Comparison of ENCODE assay signal across 9 cellular contexts in the genomic region with DNA sequence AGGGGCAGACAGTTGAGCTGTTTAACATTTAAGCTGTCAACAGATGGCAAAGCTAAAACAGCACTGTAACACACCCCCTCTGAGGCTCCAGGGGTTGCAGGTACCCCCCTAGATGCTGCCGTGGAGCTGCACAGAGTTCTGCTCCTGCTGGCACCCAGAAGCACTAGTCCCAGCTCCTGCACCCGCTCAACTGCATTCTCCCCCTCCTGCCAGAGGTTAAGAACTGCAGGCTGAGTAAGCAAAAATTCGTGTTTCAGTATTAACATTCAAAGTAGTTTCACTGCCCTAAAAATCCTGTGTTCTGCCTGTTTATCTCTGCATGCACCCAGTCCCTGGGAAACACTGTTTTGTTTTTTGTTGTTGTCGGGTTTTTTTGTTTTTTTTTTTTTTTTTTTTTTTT.
DNase-seq lines count a peak whose midpoint lies in the region; ATAC-seq, FAIRE-seq and TF ChIP-seq lines count a peak whose summit lies in the region.
"Had no signal": no experiment of that assay in that cellular context is flagged by ENCODE, and none has a peak within 500 bp of the region (broad histone marks: within the 10 kb centered on the region; RNA-seq: fewer than 3 reads in every experiment).

No MANE protein-coding gene starts in this region.

- no peaks in the 10 kb centered on the region for H3K27me3 Mint-ChIP-seq in activated T-cell treated with anti-CD3 and anti-CD28 coated beads, Interleukin-2, amount 50 U/mL, for 4 hours (ENCODE audit: low read depth)
- H3K27me3 Mint-ChIP-seq: B cell had no signal

- intact Hi-C loops in pancreas (cut with DNase I), result no loop called here

- peak; percentile 14 to 36 (median 26) for TF ChIP-seq CTCF in pancreas (IDR thresholded peaks at IDR 0.05)

- no peak overlapping the region for H3K27ac ChIP-seq in pancreas

- peaks cover 15% of the 10 kb centered on the region for H3K9me3 Mint-ChIP-seq in activated T-cell treated with anti-CD3 and anti-CD28 coated beads, Interleukin-2, amount 50 U/mL, for 4 hours

- H3K4me1 Mint-ChIP-seq in activated T-cell treated with anti-CD3 and anti-CD28 coated beads, Interleukin-2, amount 50 U/mL, for 4 hours (ENCODE audit: low read depth), result no peaks in the 10 kb centered on the region
- H3K4me1 Mint-ChIP-seq: B cell had no signal

- H3K9me3 ChIP-seq in adipocyte (ENCODE audit: control insufficient read depth, low read length) (no peaks in the 10 kb centered on the region), pancreas (no peaks in the 10 kb centered on the region)

- DNase-seq in NCI-H2081 (lab: John Stamatoyannopoulos, UW), result peak; percentile 7 to 13
- DNase-seq in NCI-H2081 treated with DMSO at 0.1 percent for 48 hours (lab: John Stamatoyannopoulos, UW), result no peak
- DNase-seq in HuH-7 (ENCODE audit: low spot score), result peak; percentile 49
- peak; percentile 21 for DNase-seq in adipocyte (ENCODE audit: low read depth)
- peak; percentile 7 to 57 (median 39) for DNase-seq in pancreas
- no peak for DNase-seq in activated T-cell treated with anti-CD3 and anti-CD28 coated beads, Interleukin-2, amount 50 U/mL, for 4 hours
- no peak for DNase-seq in activated CD4-positive, alpha-beta T cell treated with anti-CD3 and anti-CD28 coated beads, Interleukin-2, amount 50 U/mL, for 1 hour

- 3 to 6% methylated on average over 4 of the region's 4 CpGs for WGBS in pancreas, 2 donors

- ATAC-seq in GM21737 (IDR thresholded peaks at IDR 0.05; ENCODE audit: unreplicated experiment), result peak; percentile 87
- peak; percentile 63 to 94 (median 86) for ATAC-seq in pancreas
- ATAC-seq in activated T-cell treated with anti-CD3 and anti-CD28 coated beads, Interleukin-2, amount 50 U/mL, for 4 hours, result no peak

- no peak overlapping the region for H3K9ac ChIP-seq in adipocyte (ENCODE audit: low read length)

- no peaks in the 10 kb centered on the region for H3K4me1 ChIP-seq in adipocyte (ENCODE audit: control insufficient read depth, insufficient read depth, low read length)
- no peaks in the 10 kb centered on the region for H3K4me1 ChIP-seq in pancreas

- no peaks in the 10 kb centered on the region for H3K27me3 ChIP-seq in adipocyte (replicated peaks; ENCODE audit: control insufficient read depth, insufficient read depth, low read length)
- no peaks in the 10 kb centered on the region for H3K27me3 ChIP-seq in pancreas

- no peak overlapping the region for H3K4me3 ChIP-seq in adipocyte (ENCODE audit: low read length)
- no peak overlapping the region for H3K4me3 ChIP-seq in pancreas

- H3K36me3 ChIP-seq in adipocyte (ENCODE audit: control insufficient read depth, insufficient read depth, low read length, severe bottlenecking), result no peaks in the 10 kb centered on the region
- no peaks in the 10 kb centered on the region for H3K36me3 ChIP-seq in pancreas

- no peaks in the 10 kb centered on the region for H3K36me3 Mint-ChIP-seq in activated T-cell treated with anti-CD3 and anti-CD28 coated beads, Interleukin-2, amount 50 U/mL, for 4 hours (ENCODE audit: insufficient read depth)

- H3K4me3 Mint-ChIP-seq in activated T-cell treated with anti-CD3 and anti-CD28 coated beads, Interleukin-2, amount 50 U/mL, for 4 hours, result no peak overlapping the region
- H3K4me3 Mint-ChIP-seq: B cell had no signal

- FAIRE-seq in pancreas (lab: Jason Lieb, UNC), result no peak

Comparison
In these comparisons a context has a peak if more than half of its experiments do, and no peak if none do; other contexts are left out.
1. DNase-seq: peak in NCI-H2081 (2 of 2), HuH-7 (single experiment), adipocyte (single experiment) and pancreas (6 of 6); none in NCI-H2081 treated with DMSO at 0.1 percent for 48 hours (single experiment), activated T-cell treated with anti-CD3 and anti-CD28 coated beads, Interleukin-2, amount 50 U/mL, for 4 hours (single experiment) and activated CD4-positive, alpha-beta T cell treated with anti-CD3 and anti-CD28 coated beads, Interleukin-2, amount 50 U/mL, for 1 hour (single experiment).
2. ATAC-seq: peak in GM21737 (single experiment) and pancreas (4 of 4); none in activated T-cell treated with anti-CD3 and anti-CD28 coated beads, Interleukin-2, amount 50 U/mL, for 4 hours (0 of 2).